Comparison of ENCODE assay signal across 14 cellular contexts in genomic region chr2:29050591-29050990, GRCh38. TPM values are rescaled to one million over a fixed set of nuclear protein-coding genes. Genes with fewer than 3 reads are reported as not detected.
"Had no signal": no experiment of that assay in that cellular context is flagged by ENCODE, and none has a peak within 500 bp of the region (broad histone marks: within the 10 kb centered on the region; RNA-seq: fewer than 3 reads in every experiment).

No MANE protein-coding gene starts in this region.

- H3K27me3 ChIP-seq: gastrocnemius medialis, pancreas, spleen had no signal

- H3K9me3 ChIP-seq: gastrocnemius medialis, left ventricle myocardium inferior, pancreas, spleen had no signal

- H3K36me3 ChIP-seq: pancreas had no signal

- DNase-seq: activated CD4-positive, alpha-beta T cell treated with anti-CD3 and anti-CD28 coated beads, Interleukin-2, amount 50 U/mL, for 1 hour; activated naive CD4-positive, alpha-beta T cell treated with anti-CD3 and anti-CD28 coated beads for 36 hours; activated T-cell treated with anti-CD3 and anti-CD28 coated beads for 4 hours; gastrocnemius medialis; kidney; left ventricle myocardium inferior; pancreas; spleen; stimulated activated CD4-positive, alpha-beta T cell treated with anti-CD3 and anti-CD28 coated beads, Interleukin-1b, Interleukin-23, amount 100 ng/mL, for 48 hours; stimulated activated naive CD4-positive, alpha-beta T cell; T-helper 2 cell had no signal

- H3K4me3 ChIP-seq: gastrocnemius medialis, left ventricle myocardium inferior, pancreas, spleen had no signal

- H3K4me1 ChIP-seq: gastrocnemius medialis, pancreas, spleen had no signal

- H3K27ac ChIP-seq: gastrocnemius medialis, left ventricle myocardium inferior, pancreas, spleen had no signal

- ATAC-seq: activated T-helper 17 cell treated with anti-CD3 and anti-CD28 coated beads, Interleukin-2, amount 50 U/mL, for 72 hours; gastrocnemius medialis had no signal

RNA-seq across cellular contexts. Expression of gene PCARE, which starts 23.7 kb away (rescaled TPM):
- total RNA-seq: activated CD8-positive, alpha-beta memory T cell treated with anti-CD3 and anti-CD28 coated beads for 36 hours; activated naive CD4-positive, alpha-beta T cell treated with anti-CD3 and anti-CD28 coated beads for 36 hours; activated T-helper 17 cell treated with anti-CD3 and anti-CD28 coated beads, Interleukin-2, amount 50 U/mL, for 72 hours; astrocyte; kidney; spleen had no signal
- polyA plus RNA-seq: spleen had no signal
